1 cellular context compared by ENCODE assay signal in genomic region chr1:31381394-31382287, GRCh38.
TF ChIP-seq lines count a peak whose summit lies in the region.

No MANE protein-coding gene starts in this region.

TF ChIP-seq in K562, 482 proteins besides CTCF, POLR2A, EP300 and RAD21 (continued from another document):
- TF ChIP-seq ZNF639 (CRISPR knock-in tag; conservative IDR thresholded peaks at IDR 0.05 in 1 of 2, IDR thresholded peaks at IDR 0.05 in 1 of 2): 0 out of 4 replicates have a peak, but pooled peaks of 1 of the 2 experiments have one; percentile 10
